Comparison of ENCODE assay signal across 9 cellular contexts in genomic region chr1:210726621-210727020, GRCh38.
DNase-seq lines count a peak whose midpoint lies in the region; ATAC-seq and TF ChIP-seq lines count a peak whose summit lies in the region.
"Had no signal": no experiment of that assay in that cellular context is flagged by ENCODE, and none has a peak within 500 bp of the region (broad histone marks: within the 10 kb centered on the region; RNA-seq: fewer than 3 reads in every experiment).

No MANE protein-coding gene starts in this region.

- no peaks in the 10 kb centered on the region for H3K36me3 Mint-ChIP-seq in activated T-cell treated with anti-CD3 and anti-CD28 coated beads, Interleukin-2, amount 50 U/mL, for 24 hours (ENCODE audit: low read depth)

- H3K4me1 ChIP-seq in Karpas-422 (ENCODE audit: low read length) (no peaks in the 10 kb centered on the region), right lobe of liver (peaks cover 0 to 5% (median 0%) of the 10 kb centered on the region in 4 donors)

- H3K9ac ChIP-seq in Karpas-422 (ENCODE audit: low read length), result no peak overlapping the region
- H3K9ac ChIP-seq: KMS-11 had no signal

- intact Hi-C loops in right lobe of liver (cut with DNase I), result no loop called here

- H3K27me3 ChIP-seq in Karpas-422 (ENCODE audit: low read length) (no peaks in the 10 kb centered on the region), right lobe of liver (no peaks in the 10 kb centered on the region)

- no peak overlapping the region for H3K27ac Mint-ChIP-seq in activated T-cell treated with anti-CD3 and anti-CD28 coated beads, Interleukin-2, amount 50 U/mL, for 24 hours

- no peaks in the 10 kb centered on the region for H4K20me1 ChIP-seq in Karpas-422 (ENCODE audit: insufficient read depth, low read depth, low read length)

- no peak for TF ChIP-seq CTCF in right lobe of liver (IDR thresholded peaks at IDR 0.05)

- 0% methylated on average over 2 of the region's 2 CpGs for WGBS in right lobe of liver (ENCODE audit: insufficient coverage, low coverage, low lambda C conversion rate, missing lambda C conversion rate)

- H3K9me2 ChIP-seq in Karpas-422 (replicated peaks; ENCODE audit: insufficient read depth, low read length), result no peaks in the 10 kb centered on the region

- no peaks in the 10 kb centered on the region for H3K9me3 ChIP-seq in Karpas-422 (ENCODE audit: low read length)
- H3K9me3 ChIP-seq in right lobe of liver, result no peaks in the 10 kb centered on the region

- no peaks in the 10 kb centered on the region for H3K9me3 Mint-ChIP-seq in activated T-cell treated with anti-CD3 and anti-CD28 coated beads, Interleukin-2, amount 50 U/mL, for 24 hours

- TF ChIP-seq POLR2A in right lobe of liver (IDR thresholded peaks at IDR 0.05), result no peak

- H3K4me3 Mint-ChIP-seq in activated T-cell treated with anti-CD3 and anti-CD28 coated beads, Interleukin-2, amount 50 U/mL, for 24 hours, result no peak overlapping the region

- DNase-seq in Daoy (ENCODE audit: low read depth), result peak; percentile 37
- DNase-seq in Karpas-422, result peak; percentile 79
- DNase-seq in activated T-cell treated with anti-CD3 and anti-CD28 coated beads, Interleukin-2, amount 50 U/mL, for 24 hours, result peak; percentile 35
- DNase-seq in right lobe of liver, result no peak
- DNase-seq in Kasumi-1 (lab: John Stamatoyannopoulos, UW), result no peak
- no peak for DNase-seq in dedifferentiated amniotic fluid mesenchymal stem cell (ENCODE audit: extremely low spot score)

- no peaks in the 10 kb centered on the region for H3K79me2 ChIP-seq in Karpas-422 (ENCODE audit: low read length)

- H3K36me3 ChIP-seq in Karpas-422 (ENCODE audit: insufficient read depth, low read length) (no peaks in the 10 kb centered on the region), right lobe of liver (no peaks in the 10 kb centered on the region)

- H3K4me3 ChIP-seq in Karpas-422 (ENCODE audit: low read length), result no peak overlapping the region
- H3K4me3 ChIP-seq in right lobe of liver, result no peak overlapping the region

- peaks cover 9% of the 10 kb centered on the region for H3K27me3 Mint-ChIP-seq in activated T-cell treated with anti-CD3 and anti-CD28 coated beads, Interleukin-2, amount 50 U/mL, for 24 hours

- no peak overlapping the region for H3K27ac ChIP-seq in Karpas-422 (ENCODE audit: low read length)
- H3K27ac ChIP-seq in right lobe of liver, result no peak overlapping the region
- H3K27ac ChIP-seq: KMS-11 had no signal

- no peaks in the 10 kb centered on the region for H3K4me1 Mint-ChIP-seq in activated T-cell treated with anti-CD3 and anti-CD28 coated beads, Interleukin-2, amount 50 U/mL, for 24 hours (ENCODE audit: low read depth)

- peak in 3 of 4 donors; percentile 25 to 43 (median 35) for ATAC-seq in right lobe of liver
- ATAC-seq in GM19324 (IDR thresholded peaks at IDR 0.05; ENCODE audit: low FRiP score, unreplicated experiment), result no peak
- no peak for ATAC-seq in HG02763 (IDR thresholded peaks at IDR 0.05; ENCODE audit: unreplicated experiment)

- H3K4me2 ChIP-seq in Karpas-422 (ENCODE audit: low read depth, low read length, poor library complexity, severe bottlenecking), result no peak overlapping the region
- H3K4me2 ChIP-seq: KMS-11 had no signal

- H2AFZ ChIP-seq in Karpas-422 (ENCODE audit: low read length), result no peak overlapping the region

Comparison
In these comparisons a context has a peak if more than half of its experiments do, and no peak if none do; other contexts are left out.
1. DNase-seq: peak in Daoy (single experiment), Karpas-422 (single experiment) and activated T-cell treated with anti-CD3 and anti-CD28 coated beads, Interleukin-2, amount 50 U/mL, for 24 hours (single experiment); none in right lobe of liver (0 of 3), Kasumi-1 (0 of 2) and dedifferentiated amniotic fluid mesenchymal stem cell (single experiment).
2. ATAC-seq: peak in right lobe of liver (3 of 4); none in GM19324 (single experiment) and HG02763 (single experiment).